Comparison of ENCODE assay signal across 1 cellular context in genomic region chr5:121979691-121980090, GRCh38.
TF ChIP-seq lines count a peak whose summit lies in the region.

No MANE protein-coding gene starts in this region.

TF ChIP-seq in GM12891, 5 proteins besides CTCF, POLR2A, EP300 and RAD21:
- TF ChIP-seq SPI1 (IDR thresholded peaks at IDR 0.05; ENCODE audit: low read depth, low read length) (peak; percentile 53; the same call in 1 of the 2 replicates), PAX5 (IDR thresholded peaks at IDR 0.05; ENCODE audit: insufficient read depth, low read length, severe bottlenecking) (no peak)
